11 cellular contexts compared by ENCODE assay signal in genomic region chr2:54859997-54860701, GRCh38.
A peak's percentile ranks its signal among the peaks of the same experiment; 100 is the strongest.
DNase-seq lines count a peak whose midpoint lies in the region; ATAC-seq and TF ChIP-seq lines count a peak whose summit lies in the region.
"Had no signal": no experiment of that assay in that cellular context is flagged by ENCODE, and none has a peak within 500 bp of the region (broad histone marks: within the 10 kb centered on the region; RNA-seq: fewer than 3 reads in every experiment).

No MANE protein-coding gene starts in this region.

- DNase-seq in Caki2 (ENCODE audit: low read depth) (peak; percentile 35), M059J (ENCODE audit: low read depth) (peak; percentile 97), astrocyte of the spinal cord (ENCODE audit: low read depth, low spot score) (peak; percentile 93), foreskin melanocyte (no peak), suprapubic skin (ENCODE audit: low spot score in 2 of 2) (no peak)
- no peak for DNase-seq in activated T-cell treated with anti-CD3 and anti-CD28 coated beads, Interleukin-2, amount 50 U/mL, for 4 hours
- DNase-seq: activated T-cell treated with anti-CD3 and anti-CD28 coated beads for 4 hours; CD8-positive, alpha-beta memory T cell; NCI-H1436 had no signal

- no peaks in the 10 kb centered on the region for H3K27me3 Mint-ChIP-seq in nephron (ENCODE audit: low read depth)
- no peaks in the 10 kb centered on the region for H3K27me3 Mint-ChIP-seq in activated T-cell treated with anti-CD3 and anti-CD28 coated beads, Interleukin-2, amount 50 U/mL, for 4 hours (ENCODE audit: low read depth)
- H3K27me3 Mint-ChIP-seq: CD8-positive, alpha-beta memory T cell had no signal

- peak overlapping the region in 2 of 3 experiments; percentile 55 to 57 for H3K27ac Mint-ChIP-seq in nephron
- H3K27ac Mint-ChIP-seq: CD8-positive, alpha-beta memory T cell had no signal

- no peak overlapping the region for H3K4me3 ChIP-seq in astrocyte of the spinal cord (ENCODE audit: low read depth, low read length)
- no peak overlapping the region for H3K4me3 ChIP-seq in suprapubic skin

- no peak overlapping the region for H3K27ac ChIP-seq in suprapubic skin

- TF ChIP-seq CTCF in astrocyte of the spinal cord (IDR thresholded peaks at IDR 0.05; ENCODE audit: low read depth, low read length) (no peak), nephron (IDR thresholded peaks at IDR 0.05; ENCODE audit: unreplicated experiment in 3 of 3) (no peak), suprapubic skin (IDR thresholded peaks at IDR 0.05) (no peak)

- H3K9me3 ChIP-seq in suprapubic skin: no peaks in the 10 kb centered on the region

- peaks cover 28% of the 10 kb centered on the region for H3K4me1 Mint-ChIP-seq in nephron
- H3K4me1 Mint-ChIP-seq in activated T-cell treated with anti-CD3 and anti-CD28 coated beads, Interleukin-2, amount 50 U/mL, for 4 hours (ENCODE audit: low read depth): no peaks in the 10 kb centered on the region
- H3K4me1 Mint-ChIP-seq: CD8-positive, alpha-beta memory T cell had no signal

- no peak for TF ChIP-seq POLR2A in suprapubic skin (IDR thresholded peaks at IDR 0.05)

- in situ Hi-C loops in Caki2 (cut with HindIII; ENCODE audit: low pct_unique_long_range_greater_than_20kb, low sequenced_read_pairs) (no loop called here), astrocyte of the spinal cord (cut with HindIII; ENCODE audit: low sequenced_read_pairs) (no loop called here)

- no peaks in the 10 kb centered on the region for H3K36me3 Mint-ChIP-seq in nephron (ENCODE audit: low read depth)
- no peaks in the 10 kb centered on the region for H3K36me3 Mint-ChIP-seq in activated T-cell treated with anti-CD3 and anti-CD28 coated beads, Interleukin-2, amount 50 U/mL, for 4 hours (ENCODE audit: insufficient read depth)

- no peaks in the 10 kb centered on the region for H3K36me3 ChIP-seq in suprapubic skin

- H3K27me3 ChIP-seq in suprapubic skin: no peaks in the 10 kb centered on the region

- H3K4me1 ChIP-seq in suprapubic skin: peaks cover 13% of the 10 kb centered on the region

- peaks cover 4% of the 10 kb centered on the region for H3K9me3 Mint-ChIP-seq in nephron
- H3K9me3 Mint-ChIP-seq in activated T-cell treated with anti-CD3 and anti-CD28 coated beads, Interleukin-2, amount 50 U/mL, for 4 hours: peaks cover 5% of the 10 kb centered on the region

- no peak for TF ChIP-seq EP300 in suprapubic skin (IDR thresholded peaks at IDR 0.05)

- ATAC-seq in activated T-cell treated with anti-CD3 and anti-CD28 coated beads, Interleukin-2, amount 50 U/mL, for 4 hours: no peak
- ATAC-seq in GM19463 (IDR thresholded peaks at IDR 0.05; ENCODE audit: unreplicated experiment): no peak

- WGBS in suprapubic skin: 72% methylated on average over 7 of the region's 7 CpGs

- H3K4me3 Mint-ChIP-seq in nephron: no peak overlapping the region
- H3K4me3 Mint-ChIP-seq in activated T-cell treated with anti-CD3 and anti-CD28 coated beads, Interleukin-2, amount 50 U/mL, for 4 hours: no peak overlapping the region
- H3K4me3 Mint-ChIP-seq: CD8-positive, alpha-beta memory T cell had no signal

Comparison
In these comparisons a context has a peak if more than half of its experiments do, and no peak if none do; other contexts are left out.
1. DNase-seq: peak in Caki2 (single experiment), M059J (single experiment) and astrocyte of the spinal cord (single experiment); none in foreskin melanocyte (single experiment), activated T-cell treated with anti-CD3 and anti-CD28 coated beads, Interleukin-2, amount 50 U/mL, for 4 hours (single experiment) and suprapubic skin (0 of 2).